ENCODE assay signal across 9 cellular contexts in genomic region chr17:83200231-83200699, GRCh38.
A peak's percentile ranks its signal among the peaks of the same experiment; 100 is the strongest.
DNase-seq lines count a peak whose midpoint lies in the region; ATAC-seq, FAIRE-seq and TF ChIP-seq lines count a peak whose summit lies in the region.
"Had no signal": no experiment of that assay in that cellular context is flagged by ENCODE, and none has a peak within 500 bp of the region (broad histone marks: within the 10 kb centered on the region; RNA-seq: fewer than 3 reads in every experiment).

No MANE protein-coding gene starts in this region.

- DNase-seq in GF-D8 (lab: John Stamatoyannopoulos, UW), result peak; percentile 75
- DNase-seq in RWPE2 (ENCODE audit: low spot score), result peak; percentile 42
- DNase-seq in ascending aorta (ENCODE audit: low spot score in 2 of 2), result peak; percentile 70 to 89
- peak; percentile 84 for DNase-seq in natural killer cell
- no peak for DNase-seq in urothelium cell line (ENCODE audit: low spot score)
- DNase-seq in SW 1271 (lab: John Stamatoyannopoulos, UW), result no peak

- H3K27me3 ChIP-seq in RWPE2 (ENCODE audit: insufficient read depth, poor library complexity, severe bottlenecking), result no peaks in the 10 kb centered on the region
- no peaks in the 10 kb centered on the region for H3K27me3 ChIP-seq in ascending aorta

- H3K4me1 ChIP-seq in RWPE2 (ENCODE audit: insufficient read depth, poor library complexity, severe bottlenecking) (peaks cover 7% of the 10 kb centered on the region), ascending aorta (peaks cover 28 to 51% of the 10 kb centered on the region in 2 donors)
- H3K4me1 ChIP-seq: HAP-1 had no signal

- H3K36me3 Mint-ChIP-seq in natural killer cell, result no peaks in the 10 kb centered on the region

- H3K27ac ChIP-seq in RWPE2 (ENCODE audit: poor library complexity, severe bottlenecking), result no peak overlapping the region
- peak overlapping the region; percentile 82 to 84 for H3K27ac ChIP-seq in ascending aorta

- intact Hi-C loops in ascending aorta (cut with DNase I) (no loop called here), natural killer cell (cut with micrococcal nuclease) (loop anchor here (1.0 kb wide), 1 partner anchor 116 kb away; no protein-coding TSS in a partner anchor)

- H3K4me1 Mint-ChIP-seq in natural killer cell, result peaks cover 51 to 66% of the 10 kb centered on the region in 2 donors

- ATAC-seq in RWPE2 (ENCODE audit: low read depth) (no peak), natural killer cell (peak; percentile 73 to 87 (median 84)), HG02642 (IDR thresholded peaks at IDR 0.05; ENCODE audit: poor library complexity, unreplicated experiment) (no peak), GM19395 (IDR thresholded peaks at IDR 0.05; ENCODE audit: unreplicated experiment) (no peak)

- peak overlapping the region; percentile 98 to 99 for H3K27ac Mint-ChIP-seq in natural killer cell

- H3K4me3 ChIP-seq in RWPE2 (ENCODE audit: severe bottlenecking) (no peak overlapping the region), ascending aorta (no peak overlapping the region)
- H3K4me3 ChIP-seq: HAP-1 had no signal

- peak overlapping the region; percentile 94 for H3K4me3 Mint-ChIP-seq in natural killer cell

- H3K36me3 ChIP-seq in RWPE2 (ENCODE audit: low read depth) (no peaks in the 10 kb centered on the region), ascending aorta (no peaks in the 10 kb centered on the region)
- H3K36me3 ChIP-seq: HAP-1 had no signal

- H3K9me3 Mint-ChIP-seq in natural killer cell, result no peaks in the 10 kb centered on the region

- TF ChIP-seq CTCF in RWPE2 (IDR thresholded peaks at IDR 0.05; ENCODE audit: poor library complexity, severe bottlenecking), result no peak
- TF ChIP-seq CTCF in ascending aorta (IDR thresholded peaks at IDR 0.05), result no peak
- no peak for TF ChIP-seq CTCF in natural killer cell (IDR thresholded peaks at IDR 0.05)

- H3K27me3 Mint-ChIP-seq in natural killer cell (ENCODE audit: low read depth in 2 of 2), result no peaks in the 10 kb centered on the region

- H3K9me3 ChIP-seq in RWPE2 (ENCODE audit: severe bottlenecking), result no peaks in the 10 kb centered on the region
- no peaks in the 10 kb centered on the region for H3K9me3 ChIP-seq in ascending aorta
- H3K9me3 ChIP-seq: HAP-1 had no signal

- FAIRE-seq in urothelium cell line (lab: Jason Lieb, UNC), result peak; percentile 23

Comparison
In these comparisons a context has a peak if more than half of its experiments do, and no peak if none do; other contexts are left out.
1. DNase-seq: peak in GF-D8 (single experiment), RWPE2 (single experiment), ascending aorta (2 of 2) and natural killer cell (single experiment); none in urothelium cell line (single experiment) and SW 1271 (0 of 2).
2. ATAC-seq: peak in natural killer cell (3 of 3); none in RWPE2 (single experiment), HG02642 (single experiment) and GM19395 (single experiment).